In the genomic region with DNA sequence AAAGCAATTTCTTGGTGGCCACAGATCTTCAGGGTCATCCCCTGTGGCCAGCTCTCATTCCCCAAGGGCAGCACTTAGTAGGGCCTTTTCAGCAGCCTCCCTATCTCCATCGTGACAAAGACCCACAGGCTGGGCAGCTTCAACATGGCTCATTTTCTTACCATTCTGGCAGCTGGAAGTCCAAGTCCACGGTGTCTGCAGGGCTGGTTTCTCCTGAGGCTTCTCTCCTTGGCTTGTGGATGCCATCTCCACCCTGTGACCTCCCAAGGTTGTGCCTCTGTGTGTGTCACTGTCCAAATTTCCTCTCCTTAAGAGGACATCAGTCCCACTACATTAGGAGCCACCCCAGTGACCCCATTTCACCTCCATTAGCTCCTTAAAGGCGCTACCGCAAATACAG, we compare ENCODE assay signal across 16 cellular contexts.
A peak's percentile ranks its signal among the peaks of the same experiment; 100 is the strongest.
DNase-seq lines count a peak whose midpoint lies in the region; ATAC-seq and TF ChIP-seq lines count a peak whose summit lies in the region.
"Had no signal": no experiment of that assay in that cellular context is flagged by ENCODE, and none has a peak within 500 bp of the region (broad histone marks: within the 10 kb centered on the region; RNA-seq: fewer than 3 reads in every experiment).

No MANE protein-coding gene starts in this region.

- POLR2A ChIA-PET in WTC11 (lab: Charles Lee): no interaction called here
- POLR2A ChIA-PET in SK-N-SH (lab: Yijun Ruan, JAX): no interaction called here

- H3K4me2 ChIP-seq in neuronal stem cell (ENCODE audit: insufficient read depth, low read length, poor library complexity, severe bottlenecking): no peak overlapping the region
- no peak overlapping the region for H3K4me2 ChIP-seq in SK-N-SH
- H3K4me2 ChIP-seq: BLaER1 had no signal

- no peaks in the 10 kb centered on the region for H3F3A ChIP-seq in SK-N-SH (replicated peaks; ENCODE audit: insufficient read depth)

- H3K4me1 Mint-ChIP-seq in WTC11: 0 out of 2 replicates have a peak, but pooled peaks cover 7% of the 10 kb centered on the region
- no peaks in the 10 kb centered on the region for H3K4me1 Mint-ChIP-seq in endodermal cell
- H3K4me1 Mint-ChIP-seq: CD14-positive monocyte; CD4-positive, alpha-beta memory T cell had no signal

- no peak for TF ChIP-seq EP300 in SK-N-SH (IDR thresholded peaks at IDR 0.05; ENCODE audit: borderline replicate concordance in 1 of 2, low read depth in 1 of 2, low read length in 1 of 2)

- WGBS in endodermal cell (ENCODE audit: insufficient coverage in 1 of 2, insufficient read length in 1 of 2), 2 experiments: 88 to 96% methylated on average over 1 to 4 of the region's 4 CpGs
- WGBS in neuronal stem cell (ENCODE audit: extremely low coverage in 2 of 2, insufficient read length in 2 of 2, insufficient replicate concordance in 1 of 2), 2 donors: no CpG with 5 or more reads among the region's 4 CpGs
- 56% methylated on average over 4 of the region's 4 CpGs for WGBS in SK-N-SH (ENCODE audit: low lambda C conversion rate)

- in situ Hi-C loops in GM13977 (cut with MboI; ENCODE audit: low pct_unique_long_range_greater_than_20kb, low sequenced_read_pairs, unreplicated experiment): no loop called here

- no peak overlapping the region for H3K14ac ChIP-seq in neuronal stem cell (ENCODE audit: low read length)

- no peaks in the 10 kb centered on the region for H3K9me2 ChIP-seq in SK-N-SH

- H3K27me3 Mint-ChIP-seq in WTC11 (ENCODE audit: low read depth): peaks cover 37% of the 10 kb centered on the region
- peaks cover 39% of the 10 kb centered on the region for H3K27me3 Mint-ChIP-seq in endodermal cell (ENCODE audit: insufficient read depth)

- H3K27ac Mint-ChIP-seq in WTC11: no peak overlapping the region
- H3K27ac Mint-ChIP-seq in endodermal cell: no peak overlapping the region
- H3K27ac Mint-ChIP-seq: CD14-positive monocyte; CD4-positive, alpha-beta memory T cell had no signal

- DNase-seq in WTC11 (ENCODE audit: low spot score) (no peak), caudate nucleus (lab: John Stamatoyannopoulos, UW) (no peak), endodermal cell (no peak), neuronal stem cell (ENCODE audit: low spot score) (no peak), GM13977 (ENCODE audit: low spot score) (no peak), dermis blood vessel endothelial cell (no peak), SK-N-SH (no peak), HPDE6-E6E7 (ENCODE audit: extremely low spot score) (no peak)
- DNase-seq: 8988T; CD4-positive, alpha-beta memory T cell; DMS153; DMS79; GDM1 had no signal

- H3K27me3 ChIP-seq in endodermal cell (ENCODE audit: control insufficient read depth, insufficient read depth, low read length, poor library complexity, severe bottlenecking) (no peaks in the 10 kb centered on the region), neuronal stem cell (ENCODE audit: control insufficient read depth in 3 of 3, insufficient read depth in 3 of 3, low read depth in 1 of 3, low read length in 3 of 3) (no peaks in the 10 kb centered on the region), SK-N-SH (ENCODE audit: insufficient read depth) (no peaks in the 10 kb centered on the region)
- H3K27me3 ChIP-seq: BLaER1 had no signal

- TF ChIP-seq CTCF in WTC11 (IDR thresholded peaks at IDR 0.05) (no peak), endodermal cell (conservative IDR thresholded peaks at IDR 0.05) (no peak), GM13977 (IDR thresholded peaks at IDR 0.05; ENCODE audit: extremely low read depth, insufficient read depth, missing control alignments) (no peak), SK-N-SH (IDR thresholded peaks at IDR 0.05) (no peak)

- H3K79me2 ChIP-seq in SK-N-SH (ENCODE audit: insufficient read depth): no peaks in the 10 kb centered on the region

- H3K27ac ChIP-seq in caudate nucleus (ENCODE audit: low read depth, low read length) (peak overlapping the region; percentile 86), endodermal cell (ENCODE audit: low read depth, low read length) (peak overlapping the region; percentile 87), neuronal stem cell (replicated peaks; ENCODE audit: low read length) (no peak overlapping the region), SK-N-SH (ENCODE audit: low read depth in 2 of 2, low read length in 1 of 2) (no peak overlapping the region)
- H3K27ac ChIP-seq: BLaER1 had no signal

- no peak overlapping the region for H2BK5ac ChIP-seq in neuronal stem cell (ENCODE audit: low read length)

- H2AFZ ChIP-seq in neuronal stem cell (ENCODE audit: low read length): no peak overlapping the region
- H2AFZ ChIP-seq in SK-N-SH (ENCODE audit: low read depth): no peak overlapping the region

- H3K4ac ChIP-seq in neuronal stem cell (ENCODE audit: low read length): no peak overlapping the region

- H3K9ac ChIP-seq in endodermal cell (ENCODE audit: extremely low read depth, low read length, poor library complexity, severe bottlenecking): no peak overlapping the region
- no peak overlapping the region for H3K9ac ChIP-seq in neuronal stem cell (ENCODE audit: low read depth, low read length, poor library complexity)
- no peak overlapping the region for H3K9ac ChIP-seq in SK-N-SH
- H3K9ac ChIP-seq: BLaER1 had no signal

- CTCF ChIA-PET in WTC11 (lab: Charles Lee): no interaction called here
- CTCF ChIA-PET in SK-N-SH (lab: Yijun Ruan, JAX): no interaction called here

- peak overlapping the region; percentile 18 for H2BK12ac ChIP-seq in neuronal stem cell (ENCODE audit: low read length)

- H4K91ac ChIP-seq in neuronal stem cell (ENCODE audit: low read depth, low read length, poor library complexity): no peak overlapping the region

- H3K4me1 ChIP-seq in endodermal cell (ENCODE audit: control insufficient read depth, insufficient read depth, low read length) (no peaks in the 10 kb centered on the region), neuronal stem cell (ENCODE audit: control insufficient read depth in 2 of 2, insufficient read depth in 1 of 2, low read depth in 1 of 2, low read length in 2 of 2) (peaks cover 6 to 7% of the 10 kb centered on the region in 2 donors), SK-N-SH (ENCODE audit: control insufficient read depth in 1 of 2, insufficient read depth in 2 of 2, low read depth in 1 of 2, low read length in 1 of 2) (no peaks in the 10 kb centered on the region; a peak in 1 of 4 replicates)
- H3K4me1 ChIP-seq: HAP-1 had no signal

- H2BK15ac ChIP-seq in neuronal stem cell (ENCODE audit: low read length): peak overlapping the region; percentile 54

- H3K9me3 ChIP-seq in endodermal cell (ENCODE audit: control insufficient read depth, low read length): no peaks in the 10 kb centered on the region
- H3K9me3 ChIP-seq in neuronal stem cell (replicated peaks in 1 of 2; ENCODE audit: control insufficient read depth in 2 of 2, insufficient read depth in 1 of 2, low read depth in 1 of 2, low read length in 2 of 2): peaks cover 6 to 8% of the 10 kb centered on the region in 2 donors
- H3K9me3 ChIP-seq in SK-N-SH: no peaks in the 10 kb centered on the region
- H3K9me3 ChIP-seq: HAP-1 had no signal

- H3K4me3 Mint-ChIP-seq in WTC11 (no peak overlapping the region), endodermal cell (no peak overlapping the region)
- H3K4me3 Mint-ChIP-seq: CD14-positive monocyte; CD4-positive, alpha-beta memory T cell had no signal

- H4K20me1 ChIP-seq in SK-N-SH (ENCODE audit: insufficient read depth): no peaks in the 10 kb centered on the region
- H4K20me1 ChIP-seq: BLaER1 had no signal

- no peaks in the 10 kb centered on the region for H3K79me1 ChIP-seq in neuronal stem cell (ENCODE audit: low read depth, low read length)

- no peak for ATAC-seq in WTC11

- H3K4me3 ChIP-seq in endodermal cell (ENCODE audit: low read length): no peak overlapping the region
- no peak overlapping the region for H3K4me3 ChIP-seq in neuronal stem cell (ENCODE audit: low read length in 2 of 2)
- no peak overlapping the region for H3K4me3 ChIP-seq in SK-N-SH (ENCODE audit: low read depth in 2 of 2, low read length in 1 of 2)
- H3K4me3 ChIP-seq: BLaER1, HAP-1 had no signal

- H3K36me3 Mint-ChIP-seq in WTC11: no peaks in the 10 kb centered on the region
- no peaks in the 10 kb centered on the region for H3K36me3 Mint-ChIP-seq in endodermal cell (ENCODE audit: low read depth)
- H3K36me3 Mint-ChIP-seq: CD14-positive monocyte; CD4-positive, alpha-beta memory T cell had no signal

- H3K9me3 Mint-ChIP-seq in WTC11 (peaks cover 7% of the 10 kb centered on the region; the same call in 1 of the 2 replicates), endodermal cell (no peaks in the 10 kb centered on the region)

- no peak overlapping the region for H3K23ac ChIP-seq in neuronal stem cell (ENCODE audit: low read depth, low read length, poor library complexity)

- no peak overlapping the region for H4K8ac ChIP-seq in neuronal stem cell (ENCODE audit: low read depth, low read length)

- H2BK120ac ChIP-seq in neuronal stem cell (ENCODE audit: low read depth, low read length): no peak overlapping the region

- no peak for TF ChIP-seq RAD21 in SK-N-SH (IDR thresholded peaks at IDR 0.05; ENCODE audit: low read length)

- no peak overlapping the region for H3K18ac ChIP-seq in neuronal stem cell (ENCODE audit: low read length)

- H3K36me3 ChIP-seq in endodermal cell (ENCODE audit: control insufficient read depth, insufficient read depth, low read length): no peaks in the 10 kb centered on the region
- H3K36me3 ChIP-seq in neuronal stem cell (replicated peaks in 1 of 2; ENCODE audit: control insufficient read depth in 2 of 2, insufficient read depth in 2 of 2, low read length in 2 of 2): no peaks in the 10 kb centered on the region
- no peaks in the 10 kb centered on the region for H3K36me3 ChIP-seq in SK-N-SH (replicated peaks in 1 of 2; ENCODE audit: control insufficient read depth in 1 of 2, insufficient read depth in 2 of 2, low read length in 1 of 2)
- H3K36me3 ChIP-seq: BLaER1, HAP-1 had no signal

- H2AK5ac ChIP-seq in neuronal stem cell (ENCODE audit: low read depth, low read length): peak overlapping the region; percentile 95

TF ChIP-seq in WTC11, 78 proteins besides CTCF, POLR2A, EP300 and RAD21 (continues in another document):
- TF ChIP-seq ZNF219 (CRISPR knock-in tag; IDR thresholded peaks at IDR 0.05; ENCODE audit: borderline replicate concordance): no peak

TF ChIP-seq in SK-N-SH, 30 proteins besides CTCF, POLR2A, EP300 and RAD21 (continues in another document):
- TF ChIP-seq GATA2 (CRISPR knock-in tag; IDR thresholded peaks at IDR 0.05): no peak
- no peak for TF ChIP-seq FOXJ3 (CRISPR knock-in tag; IDR thresholded peaks at IDR 0.05)
- TF ChIP-seq, protein P1, sequence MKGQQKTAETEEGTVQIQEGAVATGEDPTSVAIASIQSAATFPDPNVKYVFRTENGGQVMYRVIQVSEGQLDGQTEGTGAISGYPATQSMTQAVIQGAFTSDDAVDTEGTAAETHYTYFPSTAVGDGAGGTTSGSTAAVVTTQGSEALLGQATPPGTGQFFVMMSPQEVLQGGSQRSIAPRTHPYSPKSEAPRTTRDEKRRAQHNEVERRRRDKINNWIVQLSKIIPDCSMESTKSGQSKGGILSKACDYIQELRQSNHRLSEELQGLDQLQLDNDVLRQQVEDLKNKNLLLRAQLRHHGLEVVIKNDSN (IDR thresholded peaks at IDR 0.05; ENCODE audit: borderline replicate concordance, low read depth): no peak
- no peak for TF ChIP-seq SMC3 (IDR thresholded peaks at IDR 0.05; ENCODE audit: low read depth, low read length)
- no peak for TF ChIP-seq TCF12 (IDR thresholded peaks at IDR 0.05)
- TF ChIP-seq RCOR1 (IDR thresholded peaks at IDR 0.05; ENCODE audit: low read length): no peak
- no peak for TF ChIP-seq POLR2AphosphoS5 (IDR thresholded peaks at IDR 0.05; ENCODE audit: low read depth, low read length)

Comparison
In these comparisons a context has a peak if more than half of its experiments do, and no peak if none do; other contexts are left out.
1. H3K27ac ChIP-seq: peak in caudate nucleus (single experiment) and endodermal cell (single experiment); none in neuronal stem cell (single experiment) and SK-N-SH (0 of 2).